1 cellular context compared by ENCODE assay signal in the genomic region with DNA sequence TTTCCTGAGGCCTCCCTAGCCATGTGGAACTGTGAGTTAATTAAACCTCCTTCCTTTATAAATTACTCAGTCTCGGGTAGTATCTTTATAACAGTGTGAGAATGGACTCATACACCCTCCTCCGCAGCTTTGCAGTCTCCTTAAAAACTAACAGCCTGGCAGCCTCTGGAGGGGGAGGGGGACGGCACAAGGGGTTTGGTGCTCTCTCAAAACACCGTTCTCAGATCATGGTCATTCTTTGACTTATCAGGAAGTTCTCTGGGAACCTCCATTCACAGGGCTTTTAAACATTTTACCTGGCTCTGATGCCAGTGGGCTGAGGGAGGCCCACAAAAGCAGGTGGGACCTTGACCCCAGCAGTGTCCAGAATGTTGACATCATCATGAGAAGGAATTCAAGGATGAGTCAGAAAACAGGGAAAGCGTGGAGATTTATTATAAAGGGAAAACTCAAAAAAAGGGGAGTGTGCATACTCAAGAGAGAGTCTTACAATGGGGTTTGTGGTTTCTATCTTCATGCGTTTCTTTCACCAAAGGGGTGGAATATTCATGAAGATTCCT.
TF ChIP-seq lines count a peak whose summit lies in the region.

No MANE protein-coding gene starts in this region.

TF ChIP-seq in GM23338, 12 proteins besides CTCF, POLR2A, EP300 and RAD21 (continued from another document):
- TF ChIP-seq, protein P1, sequence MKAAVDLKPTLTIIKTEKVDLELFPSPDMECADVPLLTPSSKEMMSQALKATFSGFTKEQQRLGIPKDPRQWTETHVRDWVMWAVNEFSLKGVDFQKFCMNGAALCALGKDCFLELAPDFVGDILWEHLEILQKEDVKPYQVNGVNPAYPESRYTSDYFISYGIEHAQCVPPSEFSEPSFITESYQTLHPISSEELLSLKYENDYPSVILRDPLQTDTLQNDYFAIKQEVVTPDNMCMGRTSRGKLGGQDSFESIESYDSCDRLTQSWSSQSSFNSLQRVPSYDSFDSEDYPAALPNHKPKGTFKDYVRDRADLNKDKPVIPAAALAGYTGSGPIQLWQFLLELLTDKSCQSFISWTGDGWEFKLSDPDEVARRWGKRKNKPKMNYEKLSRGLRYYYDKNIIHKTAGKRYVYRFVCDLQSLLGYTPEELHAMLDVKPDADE (IDR thresholded peaks at IDR 0.05): no peak
- no peak for TF ChIP-seq ZNF331 (CRISPR knock-in tag; IDR thresholded peaks at IDR 0.05; ENCODE audit: low read depth)
- TF ChIP-seq EZH2phosphoT487 (IDR thresholded peaks at IDR 0.05; ENCODE audit: unreplicated experiment): no peak
- no peak for TF ChIP-seq ZNF114 (CRISPR knock-in tag; IDR thresholded peaks at IDR 0.05)
- TF ChIP-seq EZH2 (IDR thresholded peaks at IDR 0.05; ENCODE audit: low read depth, unreplicated experiment): no peak
- TF ChIP-seq JUNB (IDR thresholded peaks at IDR 0.05; ENCODE audit: unreplicated experiment): no peak
- TF ChIP-seq, protein P2, sequence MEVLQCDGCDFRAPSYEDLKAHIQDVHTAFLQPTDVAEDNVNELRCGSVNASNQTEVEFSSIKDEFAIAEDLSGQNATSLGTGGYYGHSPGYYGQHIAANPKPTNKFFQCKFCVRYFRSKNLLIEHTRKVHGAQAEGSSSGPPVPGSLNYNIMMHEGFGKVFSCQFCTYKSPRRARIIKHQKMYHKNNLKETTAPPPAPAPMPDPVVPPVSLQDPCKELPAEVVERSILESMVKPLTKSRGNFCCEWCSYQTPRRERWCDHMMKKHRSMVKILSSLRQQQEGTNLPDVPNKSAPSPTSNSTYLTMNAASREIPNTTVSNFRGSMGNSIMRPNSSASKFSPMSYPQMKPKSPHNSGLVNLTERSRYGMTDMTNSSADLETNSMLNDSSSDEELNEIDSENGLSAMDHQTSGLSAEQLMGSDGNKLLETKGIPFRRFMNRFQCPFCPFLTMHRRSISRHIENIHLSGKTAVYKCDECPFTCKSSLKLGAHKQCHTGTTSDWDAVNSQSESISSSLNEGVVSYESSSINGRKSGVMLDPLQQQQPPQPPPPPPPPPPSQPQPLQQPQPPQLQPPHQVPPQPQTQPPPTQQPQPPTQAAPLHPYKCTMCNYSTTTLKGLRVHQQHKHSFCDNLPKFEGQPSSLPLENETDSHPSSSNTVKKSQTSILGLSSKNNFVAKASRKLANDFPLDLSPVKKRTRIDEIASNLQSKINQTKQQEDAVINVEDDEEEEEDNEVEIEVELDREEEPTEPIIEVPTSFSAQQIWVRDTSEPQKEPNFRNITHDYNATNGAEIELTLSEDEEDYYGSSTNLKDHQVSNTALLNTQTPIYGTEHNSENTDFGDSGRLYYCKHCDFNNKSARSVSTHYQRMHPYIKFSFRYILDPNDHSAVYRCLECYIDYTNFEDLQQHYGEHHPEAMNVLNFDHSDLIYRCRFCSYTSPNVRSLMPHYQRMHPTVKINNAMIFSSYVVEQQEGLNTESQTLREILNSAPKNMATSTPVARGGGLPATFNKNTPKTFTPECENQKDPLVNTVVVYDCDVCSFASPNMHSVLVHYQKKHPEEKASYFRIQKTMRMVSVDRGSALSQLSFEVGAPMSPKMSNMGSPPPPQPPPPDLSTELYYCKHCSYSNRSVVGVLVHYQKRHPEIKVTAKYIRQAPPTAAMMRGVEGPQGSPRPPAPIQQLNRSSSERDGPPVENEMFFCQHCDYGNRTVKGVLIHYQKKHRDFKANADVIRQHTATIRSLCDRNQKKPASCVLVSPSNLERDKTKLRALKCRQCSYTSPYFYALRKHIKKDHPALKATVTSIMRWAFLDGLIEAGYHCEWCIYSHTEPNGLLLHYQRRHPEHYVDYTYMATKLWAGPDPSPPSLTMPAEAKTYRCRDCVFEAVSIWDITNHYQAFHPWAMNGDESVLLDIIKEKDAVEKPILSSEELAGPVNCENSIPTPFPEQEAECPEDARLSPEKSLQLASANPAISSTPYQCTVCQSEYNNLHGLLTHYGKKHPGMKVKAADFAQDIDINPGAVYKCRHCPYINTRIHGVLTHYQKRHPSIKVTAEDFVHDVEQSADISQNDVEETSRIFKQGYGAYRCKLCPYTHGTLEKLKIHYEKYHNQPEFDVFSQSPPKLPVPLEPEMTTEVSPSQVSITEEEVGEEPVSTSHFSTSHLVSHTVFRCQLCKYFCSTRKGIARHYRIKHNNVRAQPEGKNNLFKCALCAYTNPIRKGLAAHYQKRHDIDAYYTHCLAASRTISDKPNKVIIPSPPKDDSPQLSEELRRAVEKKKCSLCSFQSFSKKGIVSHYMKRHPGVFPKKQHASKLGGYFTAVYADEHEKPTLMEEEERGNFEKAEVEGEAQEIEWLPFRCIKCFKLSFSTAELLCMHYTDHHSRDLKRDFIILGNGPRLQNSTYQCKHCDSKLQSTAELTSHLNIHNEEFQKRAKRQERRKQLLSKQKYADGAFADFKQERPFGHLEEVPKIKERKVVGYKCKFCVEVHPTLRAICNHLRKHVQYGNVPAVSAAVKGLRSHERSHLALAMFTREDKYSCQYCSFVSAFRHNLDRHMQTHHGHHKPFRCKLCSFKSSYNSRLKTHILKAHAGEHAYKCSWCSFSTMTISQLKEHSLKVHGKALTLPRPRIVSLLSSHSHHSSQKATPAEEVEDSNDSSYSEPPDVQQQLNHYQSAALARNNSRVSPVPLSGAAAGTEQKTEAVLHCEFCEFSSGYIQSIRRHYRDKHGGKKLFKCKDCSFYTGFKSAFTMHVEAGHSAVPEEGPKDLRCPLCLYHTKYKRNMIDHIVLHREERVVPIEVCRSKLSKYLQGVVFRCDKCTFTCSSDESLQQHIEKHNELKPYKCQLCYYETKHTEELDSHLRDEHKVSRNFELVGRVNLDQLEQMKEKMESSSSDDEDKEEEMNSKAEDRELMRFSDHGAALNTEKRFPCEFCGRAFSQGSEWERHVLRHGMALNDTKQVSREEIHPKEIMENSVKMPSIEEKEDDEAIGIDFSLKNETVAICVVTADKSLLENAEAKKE (CRISPR knock-in tag; IDR thresholded peaks at IDR 0.05): no peak
- TF ChIP-seq NANOG (IDR thresholded peaks at IDR 0.05; ENCODE audit: borderline replicate concordance): no peak
TF ChIP-seq in GM23338: peak in this region for 0.
